In the genomic region with DNA sequence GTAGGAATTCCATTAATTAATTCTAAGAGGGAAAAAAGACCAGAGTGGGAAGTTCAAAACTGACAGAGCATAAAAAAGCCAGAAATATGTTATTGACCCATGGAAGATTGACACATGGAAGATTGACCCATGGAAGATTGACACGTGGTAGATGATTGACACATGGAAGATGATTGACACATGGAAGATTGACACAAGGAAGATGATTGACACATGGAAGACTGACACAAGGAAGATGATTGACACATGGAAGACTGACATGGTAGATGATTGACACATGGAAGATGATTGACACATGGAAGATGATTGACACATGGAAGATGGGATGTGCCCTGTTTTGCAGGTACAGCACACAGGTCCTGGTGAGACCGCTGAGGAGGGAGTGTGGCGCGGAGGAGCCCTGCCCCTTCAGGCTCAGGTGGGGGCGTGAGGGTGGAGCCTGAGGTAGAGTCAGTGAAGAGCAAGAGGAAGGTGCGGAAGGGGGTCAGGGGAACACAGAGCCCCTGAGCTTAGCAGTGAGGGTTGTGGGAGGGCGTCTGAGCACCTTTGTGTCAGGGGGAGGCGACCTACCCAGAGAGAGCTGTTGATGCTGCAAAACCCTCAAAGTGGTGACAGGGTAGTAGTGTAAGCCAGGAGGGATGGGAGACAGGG, we compare ENCODE assay signal across 15 cellular contexts. TPM values are rescaled to one million over a fixed set of nuclear protein-coding genes. Genes with fewer than 3 reads are reported as not detected.
DNase-seq lines count a peak whose midpoint lies in the region; ATAC-seq, FAIRE-seq and TF ChIP-seq lines count a peak whose summit lies in the region.
"Had no signal": no experiment of that assay in that cellular context is flagged by ENCODE, and none has a peak within 500 bp of the region (broad histone marks: within the 10 kb centered on the region; RNA-seq: fewer than 3 reads in every experiment).

No MANE protein-coding gene starts in this region.

- H3K27ac ChIP-seq in K562 (ENCODE audit: extremely low read depth, low read depth, low read length) (no peak overlapping the region), spleen (no peak overlapping the region)
- H3K27ac ChIP-seq in effector memory CD4-positive, alpha-beta T cell (ENCODE audit: insufficient read depth, low read length, poor library complexity, severe bottlenecking), result no peak overlapping the region
- H3K27ac ChIP-seq: HL-60 had no signal

- H2AFZ ChIP-seq in K562 (ENCODE audit: low read depth, low read length), result no peak overlapping the region

- no peaks in the 10 kb centered on the region for H4K20me1 ChIP-seq in K562 (replicated peaks; ENCODE audit: control insufficient read depth, insufficient read depth, low read length)

- TF ChIP-seq EP300 in K562 (IDR thresholded peaks at IDR 0.05; ENCODE audit: low read length), result no peak

- TF ChIP-seq POLR2A in K562 (conservative IDR thresholded peaks at IDR 0.05) (no peak), spleen (IDR thresholded peaks at IDR 0.05) (no peak)

- no peaks in the 10 kb centered on the region; the same call in 1 of the 2 replicates for H3K9me3 ChIP-seq in K562 (replicated peaks; ENCODE audit: control insufficient read depth, insufficient read depth, low read depth, low read length)
- H3K9me3 ChIP-seq in spleen, result no peaks in the 10 kb centered on the region
- no peaks in the 10 kb centered on the region for H3K9me3 ChIP-seq in effector memory CD4-positive, alpha-beta T cell (ENCODE audit: control insufficient read depth, low read length)
- H3K9me3 ChIP-seq: MG63 had no signal

- intact Hi-C loops in K562 (cut with micrococcal nuclease) (no loop called here), spleen (cut with DNase I; ENCODE audit: low total_unique reads) (no loop called here)

- no peak overlapping the region for H3K4me3 ChIP-seq in K562
- H3K4me3 ChIP-seq in spleen, result no peak overlapping the region
- H3K4me3 ChIP-seq in effector memory CD4-positive, alpha-beta T cell (ENCODE audit: insufficient read depth, low read depth, low read length, poor library complexity, severe bottlenecking), result no peak overlapping the region
- H3K4me3 ChIP-seq: MG63 had no signal

- no peak for FAIRE-seq in K562 (lab: Jason Lieb, UNC)
- FAIRE-seq: A204.1, GM12891 had no signal

- peaks cover 4 to 48% of the 10 kb centered on the region in 2 experiments; a peak in 3 of 5 replicates for H3K27me3 ChIP-seq in K562 (ENCODE audit: control insufficient read depth in 2 of 2, insufficient read depth in 2 of 2, low read length in 2 of 2)
- peaks cover 0 to 47% (median 0%) of the 10 kb centered on the region in 7 donors for H3K27me3 ChIP-seq in spleen (replicated peaks in 1 of 7)
- H3K27me3 ChIP-seq in effector memory CD4-positive, alpha-beta T cell (replicated peaks; ENCODE audit: control insufficient read depth, insufficient read depth, low read length, poor library complexity, severe bottlenecking), result peaks cover 3% of the 10 kb centered on the region
- H3K27me3 ChIP-seq: MG63 had no signal

- POLR2A ChIA-PET in K562 (lab: Yijun Ruan, JAX), result no interaction called here

- TF ChIP-seq CTCF in K562 (IDR thresholded peaks at IDR 0.05 in 2 of 3, conservative IDR thresholded peaks at IDR 0.05 in 1 of 3; ENCODE audit: insufficient read depth in 2 of 3, low read depth in 1 of 3, low read length in 3 of 3) (no peak), spleen (IDR thresholded peaks at IDR 0.05 in 8 of 11, conservative IDR thresholded peaks at IDR 0.05 in 3 of 11) (no peak)

- in situ Hi-C loops in K562 (cut with MboI), result no loop called here

- no peaks in the 10 kb centered on the region for H3K9me1 ChIP-seq in K562 (ENCODE audit: control insufficient read depth, insufficient read depth, low read length)

- no peaks in the 10 kb centered on the region for H3K79me2 ChIP-seq in K562 (ENCODE audit: control insufficient read depth, insufficient read depth, low read length)

- H3K36me3 ChIP-seq in K562 (ENCODE audit: control insufficient read depth, insufficient read depth, low read length) (no peaks in the 10 kb centered on the region), spleen (no peaks in the 10 kb centered on the region)
- no peaks in the 10 kb centered on the region for H3K36me3 ChIP-seq in effector memory CD4-positive, alpha-beta T cell (ENCODE audit: control insufficient read depth, insufficient read depth, low read length)
- H3K36me3 ChIP-seq: MG63 had no signal

- peak; percentile 30 for DNase-seq in activated effector memory CD4-positive, alpha-beta T cell treated with anti-CD3 and anti-CD28 coated beads, Interleukin-2, amount 50 U/mL, for 16 hours
- no peak for DNase-seq in activated effector memory CD4-positive, alpha-beta T cell treated with Interleukin-2 at 50 U/mL for 16 hours
- DNase-seq in K562 (ENCODE audit: extremely low read depth in 1 of 4, low spot score in 3 of 4) (no peak), iris pigment epithelial cell (ENCODE audit: low read depth) (peak; percentile 6), spleen (peak; percentile 32), RPMI8226 (no peak), DMS 273 treated with DMSO at 0.1 percent for 48 hours (lab: John Stamatoyannopoulos, UW) (no peak)
- DNase-seq in effector memory CD4-positive, alpha-beta T cell, result no peak
- DNase-seq: MG63, NCI-H1105, NCI-H510A, SHP77 had no signal

- CTCF ChIA-PET in K562 (lab: Yijun Ruan, JAX; ENCODE audit: low intra/inter-chr PET ratio), result no interaction called here

- 3% methylated on average over 7 of the region's 8 CpGs for WGBS in K562 (ENCODE audit: insufficient coverage, low coverage, missing lambda C conversion rate)
- WGBS in spleen, 5 donors, result 70 to 79% (median 73%) methylated on average over 8 of the region's 8 CpGs

- no TSS peak for BruUV-seq in K562 (replicated peaks; lab: Mats Ljungman, UMichigan)

- peaks cover 0 to 3% of the 10 kb centered on the region in 2 experiments; a peak in 1 of 5 replicates for H3K4me1 ChIP-seq in K562 (replicated peaks in 1 of 2; ENCODE audit: control insufficient read depth in 2 of 2, insufficient read depth in 2 of 2, low read length in 2 of 2)
- H3K4me1 ChIP-seq in spleen, result no peaks in the 10 kb centered on the region
- H3K4me1 ChIP-seq in effector memory CD4-positive, alpha-beta T cell (ENCODE audit: control insufficient read depth, insufficient read depth, low read length, poor library complexity, severe bottlenecking), result no peaks in the 10 kb centered on the region

- H3K4me2 ChIP-seq in K562 (ENCODE audit: insufficient read depth, low read length), result no peak overlapping the region

- no peak for TF ChIP-seq RAD21 in K562 (CRISPR knock-in tag; conservative IDR thresholded peaks at IDR 0.05 in 1 of 2, IDR thresholded peaks at IDR 0.05 in 1 of 2)

- ATAC-seq in K562, result no peak

- H3K9ac ChIP-seq in K562 (ENCODE audit: insufficient read depth in 1 of 2, low read depth in 2 of 2, low read length in 2 of 2), result no peak overlapping the region

TF ChIP-seq in K562, 482 proteins besides CTCF, POLR2A, EP300 and RAD21 (continues in another document):
- TF ChIP-seq, protein P1, sequence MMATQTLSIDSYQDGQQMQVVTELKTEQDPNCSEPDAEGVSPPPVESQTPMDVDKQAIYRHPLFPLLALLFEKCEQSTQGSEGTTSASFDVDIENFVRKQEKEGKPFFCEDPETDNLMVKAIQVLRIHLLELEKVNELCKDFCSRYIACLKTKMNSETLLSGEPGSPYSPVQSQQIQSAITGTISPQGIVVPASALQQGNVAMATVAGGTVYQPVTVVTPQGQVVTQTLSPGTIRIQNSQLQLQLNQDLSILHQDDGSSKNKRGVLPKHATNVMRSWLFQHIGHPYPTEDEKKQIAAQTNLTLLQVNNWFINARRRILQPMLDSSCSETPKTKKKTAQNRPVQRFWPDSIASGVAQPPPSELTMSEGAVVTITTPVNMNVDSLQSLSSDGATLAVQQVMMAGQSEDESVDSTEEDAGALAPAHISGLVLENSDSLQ (IDR thresholded peaks at IDR 0.05), result peak; percentile 99

RNA-seq across cellular contexts. Expression of a gene that starts 15.8 kb away (rescaled TPM):
- total RNA-seq in K562 (2011; cell fraction: chromatin; rRNA removed; ENCODE audit: low replicate concordance), result 0.30 TPM in 1 of 2 replicates, not detected in the other
- not detected in 2 replicates for total RNA-seq in K562 (2011; cell fraction: nucleolus; rRNA removed)
- not detected in 2 replicates for total RNA-seq in K562 (2011; cell fraction: nucleoplasm; rRNA removed)
- total RNA-seq in K562 (2014; rRNA removed) (not detected in 2 replicates), K562 (2014; rRNA removed; fragmentation: Illumina TruSeq; extraction: Trizol) (not detected in 2 replicates), K562 (2015; rRNA removed; fragmentation: Illumina TruSeq; extraction: Trizol) (not detected in 2 replicates), K562 (2021) (not detected in 2 replicates), spleen (10 to 100 TPM in 6 of 7 donors, 1 to 10 TPM in 1; 10.0 to 19.8 (median 15.8) TPM)
- polyA plus RNA-seq in K562 (2011; rRNA removed) (not detected in 2 replicates), K562 (2014; fragmentation: Illumina TruSeq; extraction: Trizol) (not detected in 2 replicates), K562 (2014; fragmentation: Nextera tagmentation; extraction: Ambion mirVana) (under 1 TPM in 1 of 2 experiments, not detected in 1; 0.04 TPM), K562 (2014; rRNA removed) (not detected in 2 replicates), spleen (1 to 10 TPM; 4.4 to 7.7 (median 6.1) TPM)
- 0.04 TPM in 1 of 2 replicates, not detected in the other for polyA plus RNA-seq in K562 (2011; cell fraction: cytosol; rRNA removed)
- polyA plus RNA-seq in K562 (2011; cell fraction: nucleus; rRNA removed), result not detected in 2 replicates
- polyA plus RNA-seq in K562 (2012), result 0.07 and 0.10 TPM in 2 replicates
- polyA minus RNA-seq in K562 (2011; rRNA and poly(A)+ RNA removed), result 0.07 TPM in 1 of 2 replicates, not detected in the other
- polyA minus RNA-seq in K562 (2011; cell fraction: cytosol; rRNA and poly(A)+ RNA removed), result not detected in 2 replicates
- not detected in 2 replicates for polyA minus RNA-seq in K562 (2011; cell fraction: nucleus; rRNA and poly(A)+ RNA removed)

RNA-seq across cellular contexts. Expression of a gene that starts 33.4 kb away (rescaled TPM):
- total RNA-seq in K562 (2011; cell fraction: chromatin; rRNA removed; ENCODE audit: low replicate concordance), result not detected in 2 replicates
- not detected in 2 replicates for total RNA-seq in K562 (2011; cell fraction: nucleolus; rRNA removed)
- total RNA-seq in K562 (2011; cell fraction: nucleoplasm; rRNA removed), result not detected in 2 replicates
- total RNA-seq in K562 (2014; rRNA removed) (not detected in 2 replicates), K562 (2014; rRNA removed; fragmentation: Illumina TruSeq; extraction: Trizol) (not detected in 2 replicates), K562 (2015; rRNA removed; fragmentation: Illumina TruSeq; extraction: Trizol) (not detected in 2 replicates), K562 (2021) (not detected in 2 replicates), spleen (not detected)
- polyA plus RNA-seq in K562 (2011; rRNA removed) (not detected in 2 replicates), K562 (2014; fragmentation: Illumina TruSeq; extraction: Trizol) (not detected in 2 replicates), K562 (2014; fragmentation: Nextera tagmentation; extraction: Ambion mirVana) (not detected), K562 (2014; rRNA removed) (not detected in 2 replicates), spleen (not detected)
- polyA plus RNA-seq in K562 (2011; cell fraction: cytosol; rRNA removed), result not detected in 2 replicates
- not detected in 2 replicates for polyA plus RNA-seq in K562 (2011; cell fraction: nucleus; rRNA removed)
- polyA plus RNA-seq in K562 (2012), result not detected in 2 replicates
- not detected in 2 replicates for polyA minus RNA-seq in K562 (2011; rRNA and poly(A)+ RNA removed)
- polyA minus RNA-seq in K562 (2011; cell fraction: cytosol; rRNA and poly(A)+ RNA removed), result not detected in 2 replicates
- polyA minus RNA-seq in K562 (2011; cell fraction: nucleus; rRNA and poly(A)+ RNA removed), result not detected in 2 replicates

Comparison
In these comparisons a context has a peak if more than half of its experiments do, and no peak if none do; other contexts are left out.
1. DNase-seq: peak in activated effector memory CD4-positive, alpha-beta T cell treated with anti-CD3 and anti-CD28 coated beads, Interleukin-2, amount 50 U/mL, for 16 hours (single experiment), iris pigment epithelial cell (single experiment) and spleen (single experiment); none in activated effector memory CD4-positive, alpha-beta T cell treated with Interleukin-2 at 50 U/mL for 16 hours (single experiment), K562 (0 of 4), RPMI8226 (single experiment), effector memory CD4-positive, alpha-beta T cell (0 of 3) and DMS 273 treated with DMSO at 0.1 percent for 48 hours (single experiment).
2. RNA of a gene that starts 15.8 kb away (total RNA-seq): 10.0 to 19.8 TPM in spleen; 0.30 TPM in K562; every median in the first group is over 4 times any median in the second.